In the genomic region with DNA sequence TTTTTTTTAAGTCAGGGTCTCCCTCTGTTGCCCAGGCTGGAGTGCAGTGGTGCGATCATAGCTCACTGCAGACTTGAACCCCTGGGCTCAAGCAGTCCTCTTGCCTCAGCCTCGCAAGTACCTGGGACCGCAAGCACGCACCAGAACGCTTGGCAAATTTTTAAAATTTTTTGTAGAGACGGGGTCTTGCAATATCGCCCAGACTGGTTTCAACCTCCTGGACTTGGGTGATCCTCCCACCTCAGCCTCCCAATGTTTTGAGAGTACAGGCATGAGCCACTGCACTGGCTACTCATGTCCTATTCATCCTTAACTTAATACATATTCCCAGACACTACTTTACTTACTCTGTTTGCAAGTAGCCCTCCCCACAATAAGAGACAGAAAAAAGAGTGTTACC, we compare ENCODE assay signal across 28 cellular contexts.
"Had no signal": no experiment of that assay in that cellular context is flagged by ENCODE, and none has a peak within 500 bp of the region (broad histone marks: within the 10 kb centered on the region; RNA-seq: fewer than 3 reads in every experiment).

No MANE protein-coding gene starts in this region.

- H3K4me1 ChIP-seq: neural progenitor cell, parathyroid adenoma, psoas muscle, right lobe of liver, sigmoid colon, testis, tibial artery, transverse colon had no signal

- H3K4me2 ChIP-seq: neural progenitor cell had no signal

- H3K9ac ChIP-seq: neural progenitor cell, parathyroid adenoma had no signal

- H3K36me3 Mint-ChIP-seq: natural killer cell; stimulated activated memory B cell treated with anti-CD40 and anti-IgM and Interleukin-4, amounts not matched to agents 10 μg/mL and 1 μg/mL and 100 μg/mL, for 72 hours had no signal

- H3K79me2 ChIP-seq: parathyroid adenoma had no signal

- H3K27me3 Mint-ChIP-seq: progenitor cell of endocrine pancreas; stimulated activated naive CD8-positive, alpha-beta T cell treated with anti-CD3 and anti-CD28 coated beads, Interleukin-15, amount 100 ng/mL, for 72 hours had no signal

- H3K27ac ChIP-seq: neural progenitor cell, ovary, parathyroid adenoma, psoas muscle, right lobe of liver, sigmoid colon, suprapubic skin, testis, tibial artery, transverse colon had no signal

- DNase-seq: natural killer cell; occipital lobe; ovary; posterior cingulate gyrus; psoas muscle; right cardiac atrium; right lobe of liver; sigmoid colon; small intestine; stimulated activated CD4-positive, alpha-beta T cell treated with anti-CD3 and anti-CD28 coated beads, Interleukin-1b, Interleukin-23, amount 100 ng/mL, for 48 hours; stimulated activated CD4-positive, alpha-beta T cell treated with anti-CD3 and anti-CD28 coated beads, Interleukin-4, amount 100 ng/mL, for 1 hour; stimulated activated CD4-positive, alpha-beta T cell treated with anti-CD3 and anti-CD28 coated beads, Interleukin-4, amount 100 ng/mL, for 4 hours; stimulated activated CD8-positive, alpha-beta memory T cell treated with anti-CD3 and anti-CD28 coated beads, Interleukin-4, amount 100 ng/mL, for 48 hours; stimulated activated naive CD4-positive, alpha-beta T cell; stimulated activated naive CD8-positive, alpha-beta T cell treated with anti-CD3 and anti-CD28 coated beads, Interleukin-15, amount 100 ng/mL, for 72 hours; stimulated activated naive CD8-positive, alpha-beta T cell treated with anti-CD3 and anti-CD28 coated beads, Interleukin-15, Interleukin-2, amounts not matched to agents 100 U/mL and 50 U/mL, for 24 hours; substantia nigra; testis; tibial artery; transverse colon; upper lobe of left lung had no signal

- H3K9me3 Mint-ChIP-seq: natural killer cell; stimulated activated memory B cell treated with anti-CD40 and anti-IgM and Interleukin-4, amounts not matched to agents 10 μg/mL and 1 μg/mL and 100 μg/mL, for 72 hours; stimulated activated naive CD8-positive, alpha-beta T cell treated with anti-CD3 and anti-CD28 coated beads, Interleukin-15, amount 100 ng/mL, for 72 hours had no signal

- H3K36me3 ChIP-seq: neural progenitor cell, ovary, right lobe of liver, sigmoid colon, suprapubic skin, tibial artery, transverse colon, upper lobe of left lung, vagina had no signal

- H3K27ac Mint-ChIP-seq: natural killer cell; neural progenitor cell; progenitor cell of endocrine pancreas; stimulated activated memory B cell treated with anti-CD40 and anti-IgM and Interleukin-4, amounts not matched to agents 10 μg/mL and 1 μg/mL and 100 μg/mL, for 72 hours; stimulated activated naive CD8-positive, alpha-beta T cell treated with anti-CD3 and anti-CD28 coated beads, Interleukin-15, amount 100 ng/mL, for 72 hours had no signal

- H3K27me3 ChIP-seq: neural progenitor cell, ovary, right lobe of liver, sigmoid colon, suprapubic skin, testis, tibial artery, transverse colon, upper lobe of left lung, vagina had no signal

- H3K4me1 Mint-ChIP-seq: stimulated activated memory B cell treated with anti-CD40 and anti-IgM and Interleukin-4, amounts not matched to agents 10 μg/mL and 1 μg/mL and 100 μg/mL, for 72 hours; stimulated activated naive CD8-positive, alpha-beta T cell treated with anti-CD3 and anti-CD28 coated beads, Interleukin-15, amount 100 ng/mL, for 72 hours had no signal

- H3K4me3 Mint-ChIP-seq: natural killer cell; nephron; neural progenitor cell; stimulated activated memory B cell treated with anti-CD40 and anti-IgM and Interleukin-4, amounts not matched to agents 10 μg/mL and 1 μg/mL and 100 μg/mL, for 72 hours; stimulated activated naive CD8-positive, alpha-beta T cell treated with anti-CD3 and anti-CD28 coated beads, Interleukin-15, amount 100 ng/mL, for 72 hours had no signal

- H3K9me3 ChIP-seq: ovary, psoas muscle, right lobe of liver, sigmoid colon, suprapubic skin, testis, tibial artery, transverse colon, upper lobe of left lung, vagina had no signal

- H2AFZ ChIP-seq: neural progenitor cell had no signal

- H3K4me3 ChIP-seq: neural progenitor cell, ovary, psoas muscle, right lobe of liver, sigmoid colon, suprapubic skin, testis, tibial artery, transverse colon, upper lobe of left lung, vagina had no signal
